ENCODE assay signal across 8 cellular contexts in genomic region chr1:96596226-96596625, GRCh38.
DNase-seq lines count a peak whose midpoint lies in the region; ATAC-seq and TF ChIP-seq lines count a peak whose summit lies in the region.

No MANE protein-coding gene starts in this region.

- ATAC-seq in HG02852 (IDR thresholded peaks at IDR 0.05; ENCODE audit: unreplicated experiment): peak; percentile 66

- no peaks in the 10 kb centered on the region for H3K27me3 Mint-ChIP-seq in progenitor cell of endocrine pancreas
- no peaks in the 10 kb centered on the region for H3K27me3 Mint-ChIP-seq in activated T-helper 2 cell treated with anti-CD3 and anti-CD28 coated beads, Interferon-gamma antibody, Interleukin-2, Interleukin-4, amounts not matched to agents 10 μg/mL and 5 μg/mL and 100 μg/mL, durations not matched to agents 14 hours and 24 hours and 36 hours (ENCODE audit: low read depth)

- in situ Hi-C loops in ACHN (cut with HindIII; ENCODE audit: low pct_ligation_motif_present, low pct_unique_long_range_greater_than_20kb, low sequenced_read_pairs): no loop called here

- H3K36me3 Mint-ChIP-seq in progenitor cell of endocrine pancreas (ENCODE audit: insufficient read depth): no peaks in the 10 kb centered on the region
- H3K36me3 Mint-ChIP-seq in activated T-helper 2 cell treated with anti-CD3 and anti-CD28 coated beads, Interferon-gamma antibody, Interleukin-2, Interleukin-4, amounts not matched to agents 10 μg/mL and 5 μg/mL and 100 μg/mL, durations not matched to agents 14 hours and 24 hours and 36 hours (ENCODE audit: low read depth): no peaks in the 10 kb centered on the region

- no peaks in the 10 kb centered on the region for H3K9me3 ChIP-seq in colonic mucosa

- H3K27ac Mint-ChIP-seq in progenitor cell of endocrine pancreas: no peak overlapping the region
- no peak overlapping the region for H3K27ac Mint-ChIP-seq in activated T-helper 2 cell treated with anti-CD3 and anti-CD28 coated beads, Interferon-gamma antibody, Interleukin-2, Interleukin-4, amounts not matched to agents 10 μg/mL and 5 μg/mL and 100 μg/mL, durations not matched to agents 14 hours and 24 hours and 36 hours

- TF ChIP-seq CTCF in GM12872 (IDR thresholded peaks at IDR 0.05; ENCODE audit: insufficient read depth, low read depth, low read length): peak; percentile 76
- TF ChIP-seq CTCF in colonic mucosa (IDR thresholded peaks at IDR 0.05): peak; percentile 21
- TF ChIP-seq CTCF in progenitor cell of endocrine pancreas (IDR thresholded peaks at IDR 0.05; ENCODE audit: unreplicated experiment): peak; percentile 67

- no peak overlapping the region for H3K4me3 Mint-ChIP-seq in progenitor cell of endocrine pancreas (ENCODE audit: low read depth)
- no peak overlapping the region for H3K4me3 Mint-ChIP-seq in activated T-helper 2 cell treated with anti-CD3 and anti-CD28 coated beads, Interferon-gamma antibody, Interleukin-2, Interleukin-4, amounts not matched to agents 10 μg/mL and 5 μg/mL and 100 μg/mL, durations not matched to agents 14 hours and 24 hours and 36 hours (ENCODE audit: low read depth)

- no peak overlapping the region for H3K4me3 ChIP-seq in colonic mucosa

- H3K27me3 ChIP-seq in colonic mucosa: no peaks in the 10 kb centered on the region

- no peaks in the 10 kb centered on the region for H3K4me1 ChIP-seq in colonic mucosa

- H3K27ac ChIP-seq in colonic mucosa: no peak overlapping the region

- H3K9me3 Mint-ChIP-seq in progenitor cell of endocrine pancreas (ENCODE audit: low read depth): peaks cover 7% of the 10 kb centered on the region
- no peaks in the 10 kb centered on the region for H3K9me3 Mint-ChIP-seq in activated T-helper 2 cell treated with anti-CD3 and anti-CD28 coated beads, Interferon-gamma antibody, Interleukin-2, Interleukin-4, amounts not matched to agents 10 μg/mL and 5 μg/mL and 100 μg/mL, durations not matched to agents 14 hours and 24 hours and 36 hours

- intact Hi-C loops in colonic mucosa (cut with DNase I): no loop called here
- intact Hi-C loops in activated T-helper 2 cell treated with anti-CD3 and anti-CD28 coated beads, Interferon-gamma antibody, Interleukin-2, Interleukin-4, amounts not matched to agents 10 μg/mL and 5 μg/mL and 100 μg/mL, durations not matched to agents 14 hours and 24 hours and 36 hours (cut with micrococcal nuclease): no loop called here

- peak; percentile 29 for DNase-seq in ACHN
- DNase-seq in NOMO-1 treated with dmso at 0.1 percent for 144 hours (lab: John Stamatoyannopoulos, UW; ENCODE audit: unreplicated experiment): peak; percentile 30
- DNase-seq in colonic mucosa: no peak
- DNase-seq in progenitor cell of endocrine pancreas (ENCODE audit: low spot score, unreplicated experiment): no peak
- no peak for DNase-seq in central memory CD4-positive, alpha-beta T cell
- DNase-seq in activated T-helper 2 cell treated with anti-CD3 and anti-CD28 coated beads, Interferon-gamma antibody, Interleukin-2, Interleukin-4, amounts not matched to agents 10 μg/mL and 5 μg/mL and 100 μg/mL, durations not matched to agents 14 hours and 24 hours and 36 hours (ENCODE audit: low spot score): no peak

- H3K36me3 ChIP-seq in colonic mucosa: no peaks in the 10 kb centered on the region

- H3K4me1 Mint-ChIP-seq in progenitor cell of endocrine pancreas (ENCODE audit: low read depth): peaks cover 6% of the 10 kb centered on the region
- H3K4me1 Mint-ChIP-seq in activated T-helper 2 cell treated with anti-CD3 and anti-CD28 coated beads, Interferon-gamma antibody, Interleukin-2, Interleukin-4, amounts not matched to agents 10 μg/mL and 5 μg/mL and 100 μg/mL, durations not matched to agents 14 hours and 24 hours and 36 hours (ENCODE audit: low read depth): no peaks in the 10 kb centered on the region

- no peak overlapping the region for H3K9ac ChIP-seq in colonic mucosa (ENCODE audit: low read depth in 2 of 2, low read length in 2 of 2)

Comparison
In these comparisons a context has a peak if more than half of its experiments do, and no peak if none do; other contexts are left out.
1. DNase-seq: peak in ACHN (single experiment) and NOMO-1 treated with dmso at 0.1 percent for 144 hours (single experiment); none in colonic mucosa (single experiment), progenitor cell of endocrine pancreas (single experiment), central memory CD4-positive, alpha-beta T cell (single experiment) and activated T-helper 2 cell treated with anti-CD3 and anti-CD28 coated beads, Interferon-gamma antibody, Interleukin-2, Interleukin-4, amounts not matched to agents 10 μg/mL and 5 μg/mL and 100 μg/mL, durations not matched to agents 14 hours and 24 hours and 36 hours (single experiment).
2. CTCF ChIP-seq: peak in every context shown above with its lines; median percentile 76 in GM12872; 67 in progenitor cell of endocrine pancreas; 21 in colonic mucosa.